ENCODE assay signal across 1 cellular context in the genomic region with DNA sequence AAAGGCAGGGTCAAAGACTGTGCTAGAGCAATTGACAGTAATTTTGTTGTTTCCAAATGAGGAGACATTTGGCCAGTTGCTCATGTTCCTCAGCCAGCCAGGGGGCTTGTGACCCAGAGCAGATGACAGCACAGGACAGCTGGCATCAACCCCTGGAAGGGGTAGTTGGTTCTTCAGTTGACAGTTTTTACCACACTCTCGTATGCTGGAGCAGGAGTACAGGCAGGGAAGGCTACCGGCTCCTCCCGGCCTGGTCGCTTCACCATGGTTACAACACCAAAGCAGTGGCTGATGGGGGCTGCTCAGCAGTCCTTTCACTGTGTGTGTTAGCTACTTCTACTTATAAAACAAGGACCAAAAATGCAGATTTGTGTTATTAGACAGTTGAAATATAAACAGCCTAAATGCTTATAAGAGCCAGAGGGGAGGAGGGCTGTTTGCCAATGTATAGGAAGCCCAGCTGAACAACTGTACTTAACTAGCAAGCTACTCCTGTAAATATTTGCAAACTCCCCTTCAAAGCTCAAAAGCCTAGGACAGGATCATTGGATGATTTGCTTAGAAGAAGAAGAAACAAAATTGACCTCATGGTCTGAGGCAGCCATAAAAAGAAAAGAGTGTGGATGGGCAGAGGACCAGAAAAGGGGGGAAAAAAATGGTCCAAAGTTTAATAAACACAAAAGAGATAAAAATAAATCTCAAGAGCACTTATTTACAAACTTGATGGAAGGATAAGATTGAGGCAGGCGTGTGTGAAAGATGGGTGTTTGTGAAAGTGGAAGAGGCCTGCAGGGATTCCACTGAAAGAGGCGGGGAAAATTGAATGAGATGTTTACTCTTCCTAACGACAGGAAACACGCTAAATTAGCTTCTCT.
TF ChIP-seq lines count a peak whose summit lies in the region.

No MANE protein-coding gene starts in this region.

TF ChIP-seq in WTC11, 78 proteins besides CTCF, POLR2A, EP300 and RAD21:
- TF ChIP-seq, protein P1, sequence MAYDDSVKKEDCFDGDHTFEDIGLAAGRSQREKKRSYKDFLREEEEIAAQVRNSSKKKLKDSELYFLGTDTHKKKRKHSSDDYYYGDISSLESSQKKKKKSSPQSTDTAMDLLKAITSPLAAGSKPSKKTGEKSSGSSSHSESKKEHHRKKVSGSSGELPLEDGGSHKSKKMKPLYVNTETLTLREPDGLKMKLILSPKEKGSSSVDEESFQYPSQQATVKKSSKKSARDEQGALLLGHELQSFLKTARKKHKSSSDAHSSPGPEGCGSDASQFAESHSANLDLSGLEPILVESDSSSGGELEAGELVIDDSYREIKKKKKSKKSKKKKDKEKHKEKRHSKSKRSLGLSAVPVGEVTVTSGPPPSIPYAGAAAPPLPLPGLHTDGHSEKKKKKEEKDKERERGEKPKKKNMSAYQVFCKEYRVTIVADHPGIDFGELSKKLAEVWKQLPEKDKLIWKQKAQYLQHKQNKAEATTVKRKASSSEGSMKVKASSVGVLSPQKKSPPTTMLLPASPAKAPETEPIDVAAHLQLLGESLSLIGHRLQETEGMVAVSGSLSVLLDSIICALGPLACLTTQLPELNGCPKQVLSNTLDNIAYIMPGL (CRISPR knock-in tag; IDR thresholded peaks at IDR 0.05) = no peak
- TF ChIP-seq ZNF121 (CRISPR knock-in tag; IDR thresholded peaks at IDR 0.05) (no peak), KAT7 (CRISPR knock-in tag; IDR thresholded peaks at IDR 0.05; ENCODE audit: borderline replicate concordance) (no peak), NFE2L1 (CRISPR knock-in tag; IDR thresholded peaks at IDR 0.05) (no peak), ZNF219 (CRISPR knock-in tag; IDR thresholded peaks at IDR 0.05; ENCODE audit: borderline replicate concordance) (no peak), NR2C2 (CRISPR knock-in tag; IDR thresholded peaks at IDR 0.05) (no peak)
- TF ChIP-seq, protein P2, sequence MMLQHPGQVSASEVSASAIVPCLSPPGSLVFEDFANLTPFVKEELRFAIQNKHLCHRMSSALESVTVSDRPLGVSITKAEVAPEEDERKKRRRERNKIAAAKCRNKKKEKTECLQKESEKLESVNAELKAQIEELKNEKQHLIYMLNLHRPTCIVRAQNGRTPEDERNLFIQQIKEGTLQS (CRISPR knock-in tag; conservative IDR thresholded peaks at IDR 0.05) = no peak
